14 cellular contexts compared by ENCODE assay signal in the genomic region with DNA sequence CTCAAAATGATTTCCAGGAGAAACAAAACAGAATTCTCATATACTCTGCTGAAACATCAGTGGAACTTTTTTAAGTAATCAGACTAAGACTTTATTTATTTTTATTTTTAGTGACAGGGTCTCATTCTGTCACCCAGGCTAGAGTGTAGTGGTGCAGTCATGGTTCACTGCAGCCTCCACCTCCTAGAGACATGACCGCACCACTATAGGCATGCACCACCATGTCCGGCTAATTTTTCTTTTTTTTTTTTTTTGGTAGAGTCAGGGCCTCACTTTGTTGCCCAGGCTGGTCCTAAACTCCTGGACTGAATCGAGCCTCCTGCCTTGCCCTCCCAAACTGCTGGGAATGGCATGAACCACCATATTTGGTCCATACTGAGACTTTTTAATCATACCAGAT.
"Had no signal": no experiment of that assay in that cellular context is flagged by ENCODE, and none has a peak within 500 bp of the region (broad histone marks: within the 10 kb centered on the region; RNA-seq: fewer than 3 reads in every experiment).

No MANE protein-coding gene starts in this region.

- H3K4me3 Mint-ChIP-seq: activated CD4-positive, alpha-beta memory T cell treated with anti-CD3 and anti-CD28 coated beads for 36 hours; activated T-cell treated with anti-CD3 and anti-CD28 coated beads, Interleukin-2, amount 50 U/mL, for 4 hours; brain; central memory CD8-positive, alpha-beta T cell had no signal

- H3K27me3 ChIP-seq: gastrocnemius medialis, right lobe of liver, spleen, testis had no signal

- H3K9me3 ChIP-seq: gastrocnemius medialis, psoas muscle, right lobe of liver, spleen, testis had no signal

- FAIRE-seq: kidney had no signal

- ATAC-seq: gastrocnemius medialis, psoas muscle had no signal

- H3K27ac ChIP-seq: gastrocnemius medialis, psoas muscle, right lobe of liver, spleen, testis had no signal

- DNase-seq: activated effector memory CD4-positive, alpha-beta T cell treated with anti-CD3 and anti-CD28 coated beads, Interleukin-2, amount 50 U/mL, for 16 hours; activated T-cell treated with anti-CD3 and anti-CD28 coated beads, Interleukin-2, amount 50 U/mL, for 4 hours; cortex of kidney; effector CD8-positive, alpha-beta T cell; gastrocnemius medialis; kidney; psoas muscle; right lobe of liver; spleen; testis had no signal

- H3K27me3 Mint-ChIP-seq: activated CD4-positive, alpha-beta memory T cell treated with anti-CD3 and anti-CD28 coated beads for 36 hours; brain; central memory CD8-positive, alpha-beta T cell had no signal

- H3K4me1 Mint-ChIP-seq: brain had no signal

- H3K4me3 ChIP-seq: gastrocnemius medialis, psoas muscle, right lobe of liver, spleen, testis had no signal

- H3K4me1 ChIP-seq: gastrocnemius medialis, psoas muscle, right lobe of liver, testis had no signal

- H3K27ac Mint-ChIP-seq: activated CD4-positive, alpha-beta memory T cell treated with anti-CD3 and anti-CD28 coated beads for 36 hours; activated naive CD4-positive, alpha-beta T cell treated with anti-CD3 and anti-CD28 coated beads, Interleukin-2, amount 50 U/mL, for 72 hours had no signal
